28 cellular contexts compared by ENCODE assay signal in the genomic region with DNA sequence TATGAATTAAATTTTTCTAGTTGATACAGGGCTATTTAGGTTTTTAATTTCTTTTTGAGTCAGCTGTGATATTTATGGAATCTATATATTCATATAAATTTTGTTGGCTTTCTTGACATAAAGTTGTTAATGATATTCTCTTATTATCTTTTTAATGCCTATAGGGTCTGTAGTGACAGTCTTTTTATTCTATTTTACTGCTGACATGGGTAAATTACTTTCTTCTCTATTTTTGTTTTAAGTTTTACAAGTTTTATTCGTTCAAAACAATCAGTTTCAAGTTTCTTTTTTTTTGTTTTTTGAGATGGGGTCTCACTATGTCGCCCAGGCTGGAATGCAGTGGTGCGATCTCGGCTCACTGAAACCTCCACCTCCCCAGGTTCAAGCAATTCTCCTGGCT.
"Had no signal": no experiment of that assay in that cellular context is flagged by ENCODE, and none has a peak within 500 bp of the region (broad histone marks: within the 10 kb centered on the region; RNA-seq: fewer than 3 reads in every experiment).

No MANE protein-coding gene starts in this region.

- H2AFZ ChIP-seq: hepatocyte had no signal

- H3K27ac Mint-ChIP-seq: dendritic cell treated with granulocyte-macrophage colony-stimulating factor and Interleukin-4, amounts not matched to agents 40 ng/mL and 50 ng/mL, for 4 days; effector memory CD8-positive, alpha-beta T cell; endodermal cell had no signal

- H3K4me1 ChIP-seq: colonic mucosa, esophagus muscularis mucosa, esophagus squamous epithelium, gastrocnemius medialis, gastroesophageal sphincter, heart left ventricle, heart right ventricle had no signal

- H3K27ac ChIP-seq: colonic mucosa, coronary artery, dorsolateral prefrontal cortex, epithelial cell of prostate, esophagus muscularis mucosa, esophagus squamous epithelium, foreskin keratinocyte, gastrocnemius medialis, gastroesophageal sphincter, heart left ventricle, heart right ventricle, hepatocyte had no signal

- H3K4me2 ChIP-seq: hepatocyte had no signal

- H3K9me3 ChIP-seq: colonic mucosa, gastrocnemius medialis had no signal

- H3K4me1 Mint-ChIP-seq: endodermal cell had no signal

- DNase-seq: colonic mucosa; cortex of kidney; dermis blood vessel endothelial cell; dorsolateral prefrontal cortex; effector CD4-positive, alpha-beta T cell; effector CD8-positive, alpha-beta T cell; effector memory CD4-positive, alpha-beta T cell; effector memory CD8-positive, alpha-beta T cell; endodermal cell; erythroblast; esophagus squamous epithelium; foreskin fibroblast; foreskin keratinocyte; foreskin melanocyte; gastrocnemius medialis; glutamatergic neuron; head of caudate nucleus; heart left ventricle; heart right ventricle had no signal

- H3K4me3 Mint-ChIP-seq: dendritic cell treated with granulocyte-macrophage colony-stimulating factor and Interleukin-4, amounts not matched to agents 40 ng/mL and 50 ng/mL, for 4 days; effector memory CD8-positive, alpha-beta T cell; endodermal cell had no signal

- H3K27me3 Mint-ChIP-seq: dendritic cell treated with granulocyte-macrophage colony-stimulating factor and Interleukin-4, amounts not matched to agents 40 ng/mL and 50 ng/mL, for 4 days; effector memory CD8-positive, alpha-beta T cell had no signal

- FAIRE-seq: endometrium, endothelial cell of umbilical vein had no signal

- H3K36me3 ChIP-seq: colonic mucosa, esophagus muscularis mucosa, esophagus squamous epithelium, gastrocnemius medialis, heart left ventricle, heart right ventricle had no signal

- H3K27me3 ChIP-seq: colonic mucosa, dorsolateral prefrontal cortex, esophagus muscularis mucosa, esophagus squamous epithelium, foreskin keratinocyte, gastrocnemius medialis, gastroesophageal sphincter, heart left ventricle, heart right ventricle, hepatocyte had no signal

- ATAC-seq: effector memory CD8-positive, alpha-beta T cell; esophagus mucosa; foreskin keratinocyte; gastrocnemius medialis; gastroesophageal sphincter; heart left ventricle; heart right ventricle had no signal

- H3K79me2 ChIP-seq: hepatocyte had no signal

- H3K4me3 ChIP-seq: colonic mucosa, coronary artery, dorsolateral prefrontal cortex, esophagus muscularis mucosa, esophagus squamous epithelium, gastrocnemius medialis, gastroesophageal sphincter, heart left ventricle, heart right ventricle, hepatocyte had no signal
